Comparison of ENCODE assay signal across 1 cellular context in the genomic region with DNA sequence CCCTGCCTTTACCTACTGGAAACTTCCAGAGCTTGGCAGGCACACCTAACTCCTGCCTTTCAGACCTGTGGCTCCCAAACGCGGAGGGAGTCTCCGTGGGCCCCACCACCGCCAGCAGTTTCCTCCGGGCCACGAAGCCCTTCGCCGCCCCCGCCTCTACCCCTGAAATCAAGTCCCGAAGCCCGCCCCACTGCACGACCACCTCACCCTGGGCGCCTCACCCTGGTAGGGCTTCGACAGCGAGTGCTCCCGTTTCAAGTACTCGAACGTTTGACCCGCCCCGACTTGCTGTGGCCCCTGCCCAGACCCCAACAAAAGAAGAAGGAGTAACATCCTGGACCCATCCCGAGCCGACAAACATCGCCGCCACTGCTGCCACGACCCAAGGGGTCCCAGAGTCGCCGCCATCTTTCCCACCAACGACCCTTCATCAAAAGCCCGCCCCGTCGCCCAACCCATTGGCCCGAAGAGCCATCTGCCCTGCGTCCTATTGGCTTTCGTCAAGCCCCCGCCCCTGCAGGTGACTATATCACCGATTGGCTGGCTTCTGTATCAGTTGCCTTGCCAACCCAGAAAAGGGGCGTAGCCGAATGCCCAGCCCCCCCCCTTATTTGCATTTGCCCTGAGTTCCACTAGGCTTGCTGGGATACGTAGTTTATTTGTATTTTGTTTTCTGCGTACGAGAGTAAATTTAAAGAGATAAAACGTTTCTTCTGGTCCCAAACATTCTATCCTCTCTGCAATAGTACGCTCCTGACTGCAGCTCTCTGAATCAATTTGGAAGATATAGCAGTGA.
TF ChIP-seq lines count a peak whose summit lies in the region.

TSS of gene LMAN2L (minus strand) at position 432 of the 796 bp plus-strand sequence. CDS start at position 408, 24 bp downstream.

TF ChIP-seq in HEK293, 187 proteins besides CTCF, POLR2A, EP300 and RAD21 (continued from another document):
- peak; percentile 87 for TF ChIP-seq ZNF692 (tag by site-specific recombination; IDR thresholded peaks at IDR 0.05)
- peak; percentile 81 for TF ChIP-seq YY2 (tag by site-specific recombination; IDR thresholded peaks at IDR 0.05)
- TF ChIP-seq KLF8 (tag by site-specific recombination; IDR thresholded peaks at IDR 0.05) = 0 out of 2 replicates have a peak, but pooled peaks have one; percentile 18
- peak; percentile 31; the same call in 1 of the 2 replicates for TF ChIP-seq ZBTB17 (tag by site-specific recombination; IDR thresholded peaks at IDR 0.05)
- no peak for TF ChIP-seq ZNF114 (tag by site-specific recombination; IDR thresholded peaks at IDR 0.05)
- TF ChIP-seq ZXDB (tag by site-specific recombination; IDR thresholded peaks at IDR 0.05) = peak; percentile 50; the same call in 1 of the 2 replicates
- peak; percentile 95 for TF ChIP-seq SP2 (tag by site-specific recombination; IDR thresholded peaks at IDR 0.05)
- TF ChIP-seq TRIM28 (IDR thresholded peaks at IDR 0.05; ENCODE audit: borderline replicate concordance, low read length) = no peak
- TF ChIP-seq ZFP69B (tag by site-specific recombination; IDR thresholded peaks at IDR 0.05) = peak; percentile 75; the same call in 1 of the 2 replicates
- peak; percentile 17; the same call in 1 of the 2 replicates for TF ChIP-seq ZNF76 (tag by site-specific recombination; IDR thresholded peaks at IDR 0.05; ENCODE audit: borderline replicate concordance, low read depth)
- TF ChIP-seq ZNF133 (tag by site-specific recombination; IDR thresholded peaks at IDR 0.05) = no peak
- TF ChIP-seq GLIS2 (tag by site-specific recombination; IDR thresholded peaks at IDR 0.05) = peak; percentile 94
- peak; percentile 61 for TF ChIP-seq PRDM10 (tag by site-specific recombination; IDR thresholded peaks at IDR 0.05)
- TF ChIP-seq GLIS1 (tag by site-specific recombination; IDR thresholded peaks at IDR 0.05) = peak; percentile 64
- TF ChIP-seq ZBTB7A (tag by site-specific recombination; IDR thresholded peaks at IDR 0.05; ENCODE audit: low read depth) = peak; percentile 53; the same call in 1 of the 2 replicates
- TF ChIP-seq ZNF335 (tag by site-specific recombination; conservative IDR thresholded peaks at IDR 0.05) = peak; percentile 84
- no peak for TF ChIP-seq ZNF610 (tag by site-specific recombination; IDR thresholded peaks at IDR 0.05; ENCODE audit: borderline replicate concordance)
- peak; percentile 40; the same call in 1 of the 2 replicates for TF ChIP-seq KLF10 (tag by site-specific recombination; IDR thresholded peaks at IDR 0.05)
- TF ChIP-seq ZBTB48 (tag by site-specific recombination; IDR thresholded peaks at IDR 0.05) = 0 out of 2 replicates have a peak, but pooled peaks have one; percentile 11
- peak; percentile 75 for TF ChIP-seq SCRT2 (tag by site-specific recombination; IDR thresholded peaks at IDR 0.05)
- no peak for TF ChIP-seq ZNF433 (tag by site-specific recombination; IDR thresholded peaks at IDR 0.05; ENCODE audit: low read depth)
- 0 out of 2 replicates have a peak, but pooled peaks have one; percentile 22 for TF ChIP-seq REST (tag by site-specific recombination; IDR thresholded peaks at IDR 0.05)
